Comparison of ENCODE assay signal across 20 cellular contexts in genomic region chr20:10510216-10510615, GRCh38.
DNase-seq lines count a peak whose midpoint lies in the region; ATAC-seq, FAIRE-seq and TF ChIP-seq lines count a peak whose summit lies in the region.
"Had no signal": no experiment of that assay in that cellular context is flagged by ENCODE, and none has a peak within 500 bp of the region (broad histone marks: within the 10 kb centered on the region; RNA-seq: fewer than 3 reads in every experiment).

No MANE protein-coding gene starts in this region.

- 0 out of 6 replicates have a peak, but pooled peaks of 1 of the 3 experiments have one; percentile 4 for TF ChIP-seq CTCF in HCT116 (IDR thresholded peaks at IDR 0.05 in 2 of 3, conservative IDR thresholded peaks at IDR 0.05 in 1 of 3; ENCODE audit: borderline replicate concordance in 1 of 3, insufficient read depth in 1 of 3, low read depth in 2 of 3, low read length in 2 of 3)
- TF ChIP-seq CTCF in K562 (IDR thresholded peaks at IDR 0.05 in 2 of 3, conservative IDR thresholded peaks at IDR 0.05 in 1 of 3; ENCODE audit: insufficient read depth in 2 of 3, low read depth in 1 of 3, low read length in 3 of 3): no peak
- TF ChIP-seq CTCF in tibial artery (IDR thresholded peaks at IDR 0.05): no peak
- no peak for TF ChIP-seq CTCF in CD14-positive monocyte (IDR thresholded peaks at IDR 0.05)

- H3K36me3 Mint-ChIP-seq in CD4-positive, alpha-beta memory T cell: peaks cover 0 to 2% of the 10 kb centered on the region in 2 donors
- peaks cover 7 to 8% of the 10 kb centered on the region in 2 donors for H3K36me3 Mint-ChIP-seq in CD14-positive monocyte

- in situ Hi-C loops in K562 (cut with MboI) (no loop called here), ACHN (cut with HindIII; ENCODE audit: low pct_ligation_motif_present, low pct_unique_long_range_greater_than_20kb, low sequenced_read_pairs) (no loop called here)

- H3K9me3 ChIP-seq in HCT116 (ENCODE audit: control insufficient read depth in 1 of 2, insufficient read depth in 1 of 2, low read depth in 1 of 2, low read length in 2 of 2) (no peaks in the 10 kb centered on the region), K562 (replicated peaks; ENCODE audit: control insufficient read depth, insufficient read depth, low read depth, low read length) (no peaks in the 10 kb centered on the region), tibial artery (no peaks in the 10 kb centered on the region)
- no peaks in the 10 kb centered on the region for H3K9me3 ChIP-seq in CD4-positive, alpha-beta memory T cell (ENCODE audit: control insufficient read depth in 1 of 2, low read length in 2 of 2)
- H3K9me3 ChIP-seq: BLaER1, Peyer's patch had no signal

- H3K79me2 ChIP-seq in HCT116 (ENCODE audit: insufficient read depth, low read length) (peaks cover 11% of the 10 kb centered on the region; the same call in 1 of the 2 replicates), K562 (ENCODE audit: control insufficient read depth, insufficient read depth, low read length) (peaks cover 29% of the 10 kb centered on the region; the same call in 2 of the 3 replicates)

- no peak overlapping the region for H3K27ac Mint-ChIP-seq in CD4-positive, alpha-beta memory T cell
- H3K27ac Mint-ChIP-seq in CD14-positive monocyte: no peak overlapping the region
- H3K27ac Mint-ChIP-seq: T-helper 17 cell had no signal

- WGBS in K562 (ENCODE audit: insufficient coverage, low coverage, missing lambda C conversion rate): 100% methylated on average over 1 of the region's 3 CpGs

- BruUV-seq in HCT116 (replicated peaks; lab: Mats Ljungman, UMichigan) (no TSS peak), K562 (replicated peaks; lab: Mats Ljungman, UMichigan) (no TSS peak)

- peak overlapping the region; percentile 40; the same call in 1 of the 2 replicates for H3K4me2 ChIP-seq in HCT116 (ENCODE audit: low read length)
- no peak overlapping the region for H3K4me2 ChIP-seq in K562 (ENCODE audit: insufficient read depth, low read length)
- H3K4me2 ChIP-seq: BLaER1 had no signal

- ATAC-seq in HCT116: no peak
- no peak for ATAC-seq in K562
- ATAC-seq: GM12878, T-helper 17 cell had no signal

- no peaks in the 10 kb centered on the region for H3K27me3 Mint-ChIP-seq in CD4-positive, alpha-beta memory T cell
- peaks cover 2 to 3% (median 2%) of the 10 kb centered on the region in 3 donors for H3K27me3 Mint-ChIP-seq in CD14-positive monocyte (ENCODE audit: low read depth in 3 of 3)
- H3K27me3 Mint-ChIP-seq: T-helper 17 cell had no signal

- no peaks in the 10 kb centered on the region for H3K9me3 Mint-ChIP-seq in CD4-positive, alpha-beta memory T cell
- peaks cover 0 to 2% (median 0%) of the 10 kb centered on the region in 7 donors for H3K9me3 Mint-ChIP-seq in CD14-positive monocyte

- RAD21 ChIA-PET in HCT116 (lab: Charles Lee; ENCODE audit: low non-redundant PET in 1 of 2, low total read pairs in 2 of 2, uncharacterized antibody in 2 of 2, unreplicated experiment in 2 of 2): no interaction called here

- POLR2A ChIA-PET in HCT116 (lab: Charles Lee) (no interaction called here), K562 (lab: Yijun Ruan, JAX) (no interaction called here)
- POLR2A ChIA-PET in CD4-positive, alpha-beta memory T cell (lab: Charles Lee; ENCODE audit: partially characterized antibody): no interaction called here

- no peak for TF ChIP-seq EP300 in K562 (IDR thresholded peaks at IDR 0.05; ENCODE audit: low read length)

- H3K9ac ChIP-seq in HCT116 (ENCODE audit: low read length) (no peak overlapping the region), K562 (ENCODE audit: insufficient read depth in 1 of 2, low read depth in 2 of 2, low read length in 2 of 2) (no peak overlapping the region)
- H3K9ac ChIP-seq: BLaER1 had no signal

- no peaks in the 10 kb centered on the region for H3K27me3 ChIP-seq in HCT116 (ENCODE audit: insufficient read depth, low read length)
- H3K27me3 ChIP-seq in K562 (ENCODE audit: control insufficient read depth in 2 of 2, insufficient read depth in 2 of 2, low read length in 2 of 2): no peaks in the 10 kb centered on the region
- no peaks in the 10 kb centered on the region for H3K27me3 ChIP-seq in tibial artery
- no peaks in the 10 kb centered on the region for H3K27me3 ChIP-seq in CD4-positive, alpha-beta memory T cell (ENCODE audit: insufficient read depth, low read length)
- H3K27me3 ChIP-seq: BLaER1, Peyer's patch had no signal

- H3K27ac ChIP-seq in HCT116 (ENCODE audit: low read depth, low read length): peak overlapping the region; percentile 4; the same call in 1 of the 2 replicates
- H3K27ac ChIP-seq in K562 (ENCODE audit: extremely low read depth, low read depth, low read length): peak overlapping the region; percentile 62; the same call in 2 of the 3 replicates
- peak overlapping the region; percentile 76 to 89 for H3K27ac ChIP-seq in tibial artery
- no peak overlapping the region for H3K27ac ChIP-seq in CD4-positive, alpha-beta memory T cell (ENCODE audit: low read depth, low read length)
- H3K27ac ChIP-seq: BLaER1 had no signal

- H3K4me3 Mint-ChIP-seq in CD4-positive, alpha-beta memory T cell: no peak overlapping the region
- no peak overlapping the region for H3K4me3 Mint-ChIP-seq in CD14-positive monocyte
- H3K4me3 Mint-ChIP-seq: T-helper 17 cell had no signal

- H3K4me1 Mint-ChIP-seq in CD4-positive, alpha-beta memory T cell: peaks cover 16 to 22% (median 17%) of the 10 kb centered on the region in 4 donors
- H3K4me1 Mint-ChIP-seq in CD14-positive monocyte: peaks cover 72% of the 10 kb centered on the region

- intact Hi-C loops in HCT116 (cut with micrococcal nuclease) (loop anchor here (5.0 kb wide), 1 partner anchor 73 kb away; the partner anchor contains the start of gene SLX4IP), K562 (cut with micrococcal nuclease) (no loop called here), tibial artery (cut with DNase I; ENCODE audit: low total_unique reads) (no loop called here), CD14-positive monocyte (cut with micrococcal nuclease) (loop anchor here (5.0 to 10.0 kb wide), 2 partner anchors 33 to 75 kb away; partner anchors contain the start of genes MKKS (in 1 of the 2) and SLX4IP (in 1 of the 2))
- intact Hi-C loops in CD4-positive, alpha-beta memory T cell (cut with micrococcal nuclease): loop anchor here (5.0 kb wide), 1 partner anchor 63 kb away; no protein-coding TSS in a partner anchor

- H4K20me1 ChIP-seq in HCT116 (ENCODE audit: insufficient read depth) (no peaks in the 10 kb centered on the region), K562 (replicated peaks; ENCODE audit: control insufficient read depth, insufficient read depth, low read length) (no peaks in the 10 kb centered on the region)

- TF ChIP-seq RAD21 in HCT116 (IDR thresholded peaks at IDR 0.05; ENCODE audit: low read depth): no peak
- no peak for TF ChIP-seq RAD21 in K562 (CRISPR knock-in tag; conservative IDR thresholded peaks at IDR 0.05 in 1 of 2, IDR thresholded peaks at IDR 0.05 in 1 of 2)

- TF ChIP-seq POLR2A in HCT116 (IDR thresholded peaks at IDR 0.05; ENCODE audit: borderline replicate concordance, extremely low read depth, insufficient read depth, insufficient read length): no peak
- no peak for TF ChIP-seq POLR2A in K562 (conservative IDR thresholded peaks at IDR 0.05)

- H3K9me2 ChIP-seq in HCT116 (ENCODE audit: insufficient read depth): no peaks in the 10 kb centered on the region

- no peaks in the 10 kb centered on the region for H3K36me3 ChIP-seq in HCT116 (ENCODE audit: control insufficient read depth in 1 of 2, insufficient read depth in 2 of 2, low read length in 2 of 2)
- no peaks in the 10 kb centered on the region for H3K36me3 ChIP-seq in K562 (ENCODE audit: control insufficient read depth, insufficient read depth, low read length)
- no peaks in the 10 kb centered on the region for H3K36me3 ChIP-seq in tibial artery
- no peaks in the 10 kb centered on the region for H3K36me3 ChIP-seq in CD4-positive, alpha-beta memory T cell (ENCODE audit: insufficient read depth, low read length)
- H3K36me3 ChIP-seq: BLaER1, Peyer's patch had no signal

- H3K4me3 ChIP-seq in HCT116 (replicated peaks in 1 of 2; ENCODE audit: low read depth in 1 of 2, low read length in 2 of 2) (no peak overlapping the region), K562 (no peak overlapping the region), tibial artery (no peak overlapping the region)
- no peak overlapping the region for H3K4me3 ChIP-seq in CD4-positive, alpha-beta memory T cell (ENCODE audit: low read length in 2 of 2)
- H3K4me3 ChIP-seq: BLaER1, GM12878, Peyer's patch had no signal

- no peak for FAIRE-seq in K562 (lab: Jason Lieb, UNC)
- FAIRE-seq: GM12878, GM18507 had no signal

- DNase-seq in HCT116 (ENCODE audit: low read depth, low spot score): no peak
- peak; percentile 36 for DNase-seq in NCI-H510A (lab: John Stamatoyannopoulos, UW)
- DNase-seq in K562 (ENCODE audit: extremely low read depth in 1 of 4, low spot score in 3 of 4): peak in 1 of 4 experiments; percentile 32
- no peak for DNase-seq in tibial artery
- no peak for DNase-seq in CD4-positive, alpha-beta memory T cell
- no peak for DNase-seq in CD14-positive monocyte (ENCODE audit: low spot score)
- no peak for DNase-seq in ACHN
- DNase-seq: COR-L47, DMS153, GOT3, Karpas-422, NCI-H1436, NCI-H2107, NCI-H345, Peyer's patch, SIG-M5, T-helper 17 cell had no signal

- no peaks in the 10 kb centered on the region for H3K9me1 ChIP-seq in K562 (ENCODE audit: control insufficient read depth, insufficient read depth, low read length)

- CTCF ChIA-PET in HCT116 (lab: Charles Lee) (interaction anchor here (0.9 kb wide), 1 partner anchor 26 kb away, joined by 3 read pairs; no protein-coding TSS in a partner anchor), K562 (lab: Yijun Ruan, JAX; ENCODE audit: low intra/inter-chr PET ratio) (no interaction called here)
- CTCF ChIA-PET in CD4-positive, alpha-beta memory T cell (lab: Charles Lee; ENCODE audit: partially characterized antibody): no interaction called here

- peaks cover 70 to 76% of the 10 kb centered on the region in 2 experiments for H3K4me1 ChIP-seq in HCT116 (ENCODE audit: control insufficient read depth in 1 of 2, insufficient read depth in 2 of 2, low read length in 2 of 2)
- peaks cover 11 to 44% of the 10 kb centered on the region in 2 experiments; a peak in 4 of 5 replicates for H3K4me1 ChIP-seq in K562 (replicated peaks in 1 of 2; ENCODE audit: control insufficient read depth in 2 of 2, insufficient read depth in 2 of 2, low read length in 2 of 2)
- peaks cover 0 to 91% (median 68%) of the 10 kb centered on the region in 4 donors for H3K4me1 ChIP-seq in tibial artery
- H3K4me1 ChIP-seq in CD4-positive, alpha-beta memory T cell (ENCODE audit: insufficient read depth, low read length): peaks cover 15% of the 10 kb centered on the region

- no peak overlapping the region for H2AFZ ChIP-seq in HCT116 (ENCODE audit: low read depth, low read length, poor library complexity, severe bottlenecking)
- H2AFZ ChIP-seq in K562 (ENCODE audit: low read depth, low read length): 0 out of 2 replicates have a peak overlapping the region, but pooled peaks have one; percentile 45

TF ChIP-seq in HCT116, 20 proteins besides CTCF, POLR2A, EP300 and RAD21 (continues in another document):
- TF ChIP-seq CEBPB (IDR thresholded peaks at IDR 0.05; ENCODE audit: low read depth): no peak
- TF ChIP-seq EZH2 (IDR thresholded peaks at IDR 0.05): no peak
- no peak for TF ChIP-seq ZNF274 (IDR thresholded peaks at IDR 0.05; ENCODE audit: low read depth, low read length)

TF ChIP-seq in K562, 482 proteins besides CTCF, POLR2A, EP300 and RAD21 (continues in another document):
- no peak for TF ChIP-seq SRSF3 (IDR thresholded peaks at IDR 0.05; ENCODE audit: insufficient read depth, low read length)

Comparison
In these comparisons a context has a peak if more than half of its experiments do, and no peak if none do; other contexts are left out.
1. intact Hi-C loops: an anchor here in HCT116 (5.0 kb wide), CD4-positive, alpha-beta memory T cell (5.0 kb wide) and CD14-positive monocyte (5.0 to 10.0 kb wide); none called in K562 and tibial artery.